ENCODE assay signal across 19 cellular contexts in genomic region chr2:65728477-65729180, GRCh38.
A peak's percentile ranks its signal among the peaks of the same experiment; 100 is the strongest.
DNase-seq lines count a peak whose midpoint lies in the region; ATAC-seq and TF ChIP-seq lines count a peak whose summit lies in the region.
"Had no signal": no experiment of that assay in that cellular context is flagged by ENCODE, and none has a peak within 500 bp of the region (broad histone marks: within the 10 kb centered on the region; RNA-seq: fewer than 3 reads in every experiment).

No MANE protein-coding gene starts in this region.

- peak; percentile 5 for DNase-seq in DMS 273 (lab: John Stamatoyannopoulos, UW; ENCODE audit: unreplicated experiment)
- no peak for DNase-seq in DMS 273 treated with DMSO at 0.1 percent for 48 hours (lab: John Stamatoyannopoulos, UW)
- no peak for DNase-seq in RWPE2 (ENCODE audit: low spot score)
- peak; percentile 14 for DNase-seq in kidney epithelial cell (ENCODE audit: low read depth)
- peak; percentile 76 for DNase-seq in stomach
- no peak for DNase-seq in NCI-H526 treated with DMSO at 0.1 percent for 48 hours (lab: John Stamatoyannopoulos, UW)
- DNase-seq in activated gamma-delta T cell (lab: John Stamatoyannopoulos, UW) = no peak
- DNase-seq in COR-L47 (lab: John Stamatoyannopoulos, UW) = no peak
- DNase-seq: activated B cell treated with CpG ODN at 0.5 μM for 24 hours; activated CD4-positive, alpha-beta memory T cell treated with anti-CD3 and anti-CD28 coated beads for 36 hours; activated effector memory CD4-positive, alpha-beta T cell treated with anti-CD3 and anti-CD28 coated beads, Interleukin-2, amount 50 U/mL, for 16 hours; activated T-cell treated with anti-CD3 and anti-CD28 coated beads for 4 hours; brain microvascular endothelial cell; cortex of kidney; left ventricle myocardium superior; stimulated activated CD4-positive, alpha-beta T cell treated with anti-CD3 and anti-CD28 coated beads, Interleukin-1b, Interleukin-23, amount 100 ng/mL, for 48 hours; T-helper 9 cell had no signal

- no peaks in the 10 kb centered on the region for H3K27me3 ChIP-seq in RWPE2 (ENCODE audit: insufficient read depth, poor library complexity, severe bottlenecking)
- no peaks in the 10 kb centered on the region for H3K27me3 ChIP-seq in kidney epithelial cell (ENCODE audit: control insufficient read depth, insufficient read depth, low read length)
- no peaks in the 10 kb centered on the region for H3K27me3 ChIP-seq in stomach
- H3K27me3 ChIP-seq: brain microvascular endothelial cell, tibial nerve had no signal

- 59 to 70% (median 65%) methylated on average over 4 to 5 of the region's 5 CpGs for WGBS in stomach, 5 donors

- H3K9me3 ChIP-seq in RWPE2 (ENCODE audit: severe bottlenecking) = no peaks in the 10 kb centered on the region
- peaks cover 0 to 8% (median 0%) of the 10 kb centered on the region in 4 donors for H3K9me3 ChIP-seq in stomach

- H3K4me3 ChIP-seq in RWPE2 (ENCODE audit: severe bottlenecking) (no peak overlapping the region), kidney epithelial cell (ENCODE audit: low read depth, low read length) (no peak overlapping the region), stomach (no peak overlapping the region)
- H3K4me3 ChIP-seq: tibial nerve had no signal

- H3K27ac ChIP-seq in RWPE2 (ENCODE audit: poor library complexity, severe bottlenecking) (no peak overlapping the region), stomach (peak overlapping the region; percentile 5 to 68 (median 48))
- H3K27ac ChIP-seq: 22Rv1, brain microvascular endothelial cell, tibial nerve had no signal

- no peak for TF ChIP-seq POLR2A in stomach (IDR thresholded peaks at IDR 0.05)

- TF ChIP-seq EP300 in stomach (IDR thresholded peaks at IDR 0.05) = no peak

- H3K36me3 ChIP-seq in RWPE2 (ENCODE audit: low read depth) (no peaks in the 10 kb centered on the region), kidney epithelial cell (ENCODE audit: control insufficient read depth, insufficient read depth, low read length) (no peaks in the 10 kb centered on the region), stomach (no peaks in the 10 kb centered on the region)
- H3K36me3 ChIP-seq: brain microvascular endothelial cell, tibial nerve had no signal

- intact Hi-C loops in stomach (cut with DNase I; ENCODE audit: low total_unique reads) = no loop called here

- peak; percentile 92 for ATAC-seq in RWPE2 (ENCODE audit: low read depth)
- ATAC-seq: left ventricle myocardium superior had no signal

- peaks cover 10% of the 10 kb centered on the region for H3K4me1 ChIP-seq in RWPE2 (ENCODE audit: insufficient read depth, poor library complexity, severe bottlenecking)
- peaks cover 0 to 11% (median 5%) of the 10 kb centered on the region in 4 donors for H3K4me1 ChIP-seq in stomach
- H3K4me1 ChIP-seq: tibial nerve had no signal

- TF ChIP-seq CTCF in RWPE2 (IDR thresholded peaks at IDR 0.05; ENCODE audit: poor library complexity, severe bottlenecking) (no peak), kidney epithelial cell (IDR thresholded peaks at IDR 0.05; ENCODE audit: insufficient read depth, low read length, poor library complexity, severe bottlenecking) (no peak), stomach (IDR thresholded peaks at IDR 0.05) (no peak)

Comparison
In these comparisons a context has a peak if more than half of its experiments do, and no peak if none do; other contexts are left out.
1. DNase-seq: peak in DMS 273 (single experiment), kidney epithelial cell (single experiment) and stomach (single experiment); none in DMS 273 treated with DMSO at 0.1 percent for 48 hours (single experiment), RWPE2 (single experiment), NCI-H526 treated with DMSO at 0.1 percent for 48 hours (single experiment), activated gamma-delta T cell (single experiment) and COR-L47 (single experiment).